In the genomic region with DNA sequence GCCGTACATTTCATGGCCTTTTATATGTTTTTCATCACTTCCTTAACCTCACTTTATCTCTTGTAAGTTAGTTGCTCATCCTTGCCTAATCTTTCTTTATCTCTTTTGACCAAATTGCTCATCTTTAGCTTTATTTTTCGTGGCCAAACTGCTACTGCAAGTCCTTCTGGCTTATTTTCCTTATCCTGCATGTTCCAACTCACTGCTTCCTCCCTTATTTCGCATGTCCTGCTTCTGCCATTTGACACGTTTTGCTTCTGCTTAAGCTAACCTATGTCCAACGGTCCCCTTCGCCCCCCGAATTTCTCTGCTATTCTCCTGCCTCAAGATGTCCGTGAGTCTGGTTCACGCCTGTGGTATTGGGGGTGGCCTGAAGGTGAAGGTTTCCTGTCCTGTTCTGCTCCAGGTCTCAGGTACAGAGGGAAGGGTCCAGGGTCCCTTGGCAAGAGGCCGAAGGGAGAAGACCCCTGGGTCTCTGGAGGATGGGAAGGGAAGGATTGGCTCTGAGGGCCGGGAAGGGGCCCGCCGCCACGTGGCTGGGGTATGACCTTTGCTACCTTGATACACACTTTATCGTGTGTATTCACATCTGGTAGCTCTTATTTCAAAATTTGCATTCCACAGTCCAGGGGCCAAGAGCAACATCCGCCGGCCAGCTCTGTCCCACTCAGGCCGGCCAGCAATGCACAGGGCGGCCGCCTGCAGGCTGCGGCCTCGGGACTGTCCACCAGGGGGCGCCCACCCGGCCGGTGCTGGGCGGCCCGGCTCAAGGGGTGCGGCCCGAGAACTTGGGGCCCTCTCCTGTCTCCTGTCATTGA, we compare ENCODE assay signal across 8 cellular contexts. TPM values are rescaled to one million over a fixed set of nuclear protein-coding genes. Genes with fewer than 3 reads are reported as not detected.
A peak's percentile ranks its signal among the peaks of the same experiment; 100 is the strongest.
DNase-seq lines count a peak whose midpoint lies in the region; ATAC-seq and TF ChIP-seq lines count a peak whose summit lies in the region.

No MANE protein-coding gene starts in this region.

- peaks cover 7 to 11% (median 9%) of the 10 kb centered on the region in 3 donors for H3K4me1 Mint-ChIP-seq in naive B cell

- peak; percentile 98 for TF ChIP-seq CTCF in LNCAP (IDR thresholded peaks at IDR 0.05)

- ATAC-seq in naive B cell (ENCODE audit: low read depth in 2 of 2) (peak; percentile 97 to 98), HG02678 (IDR thresholded peaks at IDR 0.05; ENCODE audit: unreplicated experiment) (no peak)
- peak; percentile 76 for ATAC-seq in stimulated activated naive CD8-positive, alpha-beta T cell treated with anti-CD3 and anti-CD28 coated beads, Interleukin-15, Interleukin-2, amounts not matched to agents 100 U/mL and 50 U/mL, for 24 hours

- no peaks in the 10 kb centered on the region for H3K9me3 Mint-ChIP-seq in naive B cell

- H3K27me3 Mint-ChIP-seq in naive B cell = peaks cover 0 to 8% (median 0%) of the 10 kb centered on the region in 3 donors

- peak; percentile 19 for DNase-seq in NCI-H510A treated with DMSO at 0.1 percent for 48 hours (lab: John Stamatoyannopoulos, UW)
- DNase-seq in NCI-H510A (lab: John Stamatoyannopoulos, UW) = no peak
- peak; percentile 43 to 51 for DNase-seq in activated CD4-positive, alpha-beta T cell treated with anti-CD3 and anti-CD28 coated beads, Interleukin-2, amount 50 U/mL, for 4 hours
- peak; percentile 61 for DNase-seq in effector CD8-positive, alpha-beta T cell (lab: John Stamatoyannopoulos, UW)
- peak; percentile 70 for DNase-seq in naive B cell
- DNase-seq in stimulated activated naive CD8-positive, alpha-beta T cell treated with anti-CD3 and anti-CD28 coated beads, Interleukin-15, Interleukin-2, amounts not matched to agents 100 U/mL and 50 U/mL, for 24 hours = peak; percentile 86

- H3K27ac Mint-ChIP-seq in naive B cell = peak overlapping the region in 1 of 6 donors; percentile 30

- H3K36me3 Mint-ChIP-seq in naive B cell = no peaks in the 10 kb centered on the region

- H3K4me3 Mint-ChIP-seq in naive B cell = peak overlapping the region in 2 of 8 donors; percentile 45 to 56

RNA-seq across cellular contexts. Expression of a gene that starts 2.9 kb away (rescaled TPM):
- polyA plus RNA-seq in naive B cell (ENCODE audit: low read depth in 6 of 6) = not detected

RNA-seq across cellular contexts. Expression of a gene that starts 6.0 kb away (rescaled TPM):
- polyA plus RNA-seq in naive B cell (ENCODE audit: low read depth in 6 of 6) = 10 to 100 TPM; 21.8 to 57.9 (median 28.0) TPM

RNA-seq across cellular contexts. Expression of a gene that starts 9.0 kb away (rescaled TPM):
- polyA plus RNA-seq in naive B cell (ENCODE audit: low read depth in 6 of 6) = 1 to 10 TPM in 2 of 6 donors, under 1 TPM in 3, not detected in 1; 0.16 to 2.2 (median 0.94) TPM

RNA-seq across cellular contexts. Expression of a gene that starts 17.5 kb away (rescaled TPM):
- polyA plus RNA-seq in naive B cell (ENCODE audit: low read depth in 6 of 6) = 1 to 10 TPM; 3.4 to 7.5 (median 4.8) TPM

RNA-seq across cellular contexts. Expression of a gene that starts 20.8 kb away (rescaled TPM):
- polyA plus RNA-seq in naive B cell (ENCODE audit: low read depth in 6 of 6) = under 1 TPM in 4 of 6 donors, not detected in 2; 0.05 to 0.11 (median 0.09) TPM
